Comparison of ENCODE assay signal across 18 cellular contexts in the genomic region with DNA sequence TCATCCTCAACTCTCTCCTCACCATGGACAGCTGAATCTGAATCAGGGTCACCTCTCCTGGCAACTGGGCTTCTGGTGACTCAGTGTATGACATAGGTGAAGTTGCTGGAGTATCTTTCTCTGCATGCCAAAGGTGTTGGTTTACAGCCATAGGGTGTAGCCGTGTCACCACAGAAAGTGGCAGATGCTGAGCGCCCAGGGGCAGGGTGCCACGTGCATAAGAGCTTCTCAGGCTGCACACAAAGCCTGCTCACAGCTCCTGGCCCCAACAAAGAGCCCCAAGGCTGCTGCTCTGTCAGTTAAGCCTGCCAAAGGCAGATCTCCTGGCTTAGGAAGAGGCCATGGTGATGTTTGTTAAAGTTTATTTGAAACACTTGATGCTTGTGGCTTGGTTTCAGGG.
A peak's percentile ranks its signal among the peaks of the same experiment; 100 is the strongest.
DNase-seq lines count a peak whose midpoint lies in the region; ATAC-seq and TF ChIP-seq lines count a peak whose summit lies in the region.
"Had no signal": no experiment of that assay in that cellular context is flagged by ENCODE, and none has a peak within 500 bp of the region (broad histone marks: within the 10 kb centered on the region; RNA-seq: fewer than 3 reads in every experiment).

No MANE protein-coding gene starts in this region.

- TF ChIP-seq EP300 in suprapubic skin (IDR thresholded peaks at IDR 0.05): no peak

- H3K36me3 ChIP-seq in heart right ventricle (peaks cover 0 to 15% (median 0%) of the 10 kb centered on the region in 9 donors), suprapubic skin (no peaks in the 10 kb centered on the region)

- TF ChIP-seq CTCF in RWPE1 (conservative IDR thresholded peaks at IDR 0.05; ENCODE audit: low read depth): no peak
- TF ChIP-seq CTCF in heart right ventricle (IDR thresholded peaks at IDR 0.05): no peak
- no peak for TF ChIP-seq CTCF in suprapubic skin (IDR thresholded peaks at IDR 0.05)

- H3K27me3 ChIP-seq in right cardiac atrium (ENCODE audit: control insufficient read depth, insufficient read depth) (no peaks in the 10 kb centered on the region), heart right ventricle (no peaks in the 10 kb centered on the region), suprapubic skin (no peaks in the 10 kb centered on the region)

- no peak for DNase-seq in Right ventricle myocardium superior
- no peak for DNase-seq in right cardiac atrium
- DNase-seq in RWPE1 (ENCODE audit: low spot score): peak; percentile 6
- DNase-seq in heart right ventricle: no peak
- peak in 1 of 2 donors; percentile 62 for DNase-seq in suprapubic skin (ENCODE audit: low spot score in 2 of 2)
- DNase-seq in NCI-H446 (lab: John Stamatoyannopoulos, UW): no peak
- no peak for DNase-seq in HCEC 1CT
- DNase-seq: DMS 273 treated with DMSO at 0.1 percent for 48 hours; KG1; NCI-H1105 treated with DMSO at 0.1 percent for 48 hours; NCI-H187 treated with DMSO at 0.1 percent for 48 hours; NCI-H526; NK-92 treated with Interleukin-12 subunit alpha and Interleukin-12 subunit beta, amount 100 ng/mL, for 24 hours; OCI-M1 had no signal

- H3K9me3 ChIP-seq in right cardiac atrium (ENCODE audit: control insufficient read depth, low read length) (no peaks in the 10 kb centered on the region), heart right ventricle (no peaks in the 10 kb centered on the region), suprapubic skin (no peaks in the 10 kb centered on the region)

- H3K27ac ChIP-seq in right cardiac atrium (ENCODE audit: low read length) (no peak overlapping the region), RWPE1 (peak overlapping the region; percentile 49), heart right ventricle (peak overlapping the region in 4 of 10 donors; percentile 10 to 43 (median 29)), suprapubic skin (peak overlapping the region; percentile 0)
- H3K27ac ChIP-seq: HL-60 had no signal

- CTCF ChIA-PET in RWPE1 (lab: Yijun Ruan, JAX): interaction anchor here (1.2 kb wide), 1 partner anchor 9 kb away, joined by 3 read pairs; no protein-coding TSS in a partner anchor

- H3K4me1 ChIP-seq in right cardiac atrium (ENCODE audit: control insufficient read depth, insufficient read depth, low read length) (no peaks in the 10 kb centered on the region), heart right ventricle (peaks cover 0 to 29% (median 0%) of the 10 kb centered on the region in 9 donors), suprapubic skin (peaks cover 14% of the 10 kb centered on the region)

- TF ChIP-seq POLR2A in suprapubic skin (IDR thresholded peaks at IDR 0.05): no peak

- H3K4me3 ChIP-seq in right cardiac atrium (ENCODE audit: low read length): no peak overlapping the region
- H3K4me3 ChIP-seq in heart right ventricle: no peak overlapping the region
- H3K4me3 ChIP-seq in suprapubic skin: no peak overlapping the region

- ATAC-seq in Right ventricle myocardium superior (ENCODE audit: poor library complexity) (peak; percentile 11), right cardiac atrium (no peak), heart right ventricle (peak in 5 of 8 donors; percentile 10 to 60 (median 39)), HG03442 (IDR thresholded peaks at IDR 0.05; ENCODE audit: unreplicated experiment) (no peak)
- ATAC-seq: HCT116, SK-N-SH treated with all-trans-retinoic acid at 6 μM for 48 hours had no signal

- intact Hi-C loops in Right ventricle myocardium superior (cut with DNase I) (no loop called here), right cardiac atrium (cut with DNase I) (no loop called here), heart right ventricle (cut with DNase I) (loop anchor here in 1 of 10 donors (10.0 kb wide), 1 partner anchor 59 kb away; no protein-coding TSS in a partner anchor)

- POLR2A ChIA-PET in RWPE1 (lab: Yijun Ruan, JAX; ENCODE audit: low non-redundant PET): no interaction called here

- 56% methylated on average over 3 of the region's 3 CpGs for whole genome bisulfite sequencing in right cardiac atrium
- WGBS in heart right ventricle, 2 donors: 44 to 52% methylated on average over 3 of the region's 3 CpGs
- WGBS in suprapubic skin: 31% methylated on average over 2 of the region's 3 CpGs

Comparison
In these comparisons a context has a peak if more than half of its experiments do, and no peak if none do; other contexts are left out.
1. ATAC-seq: peak in Right ventricle myocardium superior (single experiment) and heart right ventricle (5 of 8); none in right cardiac atrium (0 of 2) and HG03442 (single experiment).